16 cellular contexts compared by ENCODE assay signal in the genomic region with DNA sequence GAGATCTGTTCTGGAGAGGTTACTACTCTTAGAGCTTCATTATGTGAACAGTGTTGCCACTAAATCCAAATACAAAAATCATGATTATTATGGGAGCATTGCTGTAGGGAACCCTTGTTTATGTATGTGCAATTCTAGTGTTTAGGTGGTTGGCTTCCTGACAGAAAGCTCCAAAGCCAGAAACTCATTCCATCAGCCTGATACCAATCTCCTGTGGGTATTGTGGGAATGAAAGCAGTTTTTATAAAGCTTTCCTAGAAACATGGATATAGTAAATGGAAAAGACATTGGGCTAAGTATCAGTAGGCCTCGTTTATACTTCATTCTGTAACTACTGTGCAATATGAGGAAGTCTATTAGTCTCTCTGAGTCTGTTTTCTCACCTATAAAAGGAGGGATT. TPM values are rescaled to one million over a fixed set of nuclear protein-coding genes. Genes with fewer than 3 reads are reported as not detected.
A peak's percentile ranks its signal among the peaks of the same experiment; 100 is the strongest.
DNase-seq lines count a peak whose midpoint lies in the region; ATAC-seq and TF ChIP-seq lines count a peak whose summit lies in the region.
"Had no signal": no experiment of that assay in that cellular context is flagged by ENCODE, and none has a peak within 500 bp of the region (broad histone marks: within the 10 kb centered on the region; RNA-seq: fewer than 3 reads in every experiment).

No MANE protein-coding gene starts in this region.

- H3K9me3 ChIP-seq in SK-N-MC (ENCODE audit: low read depth, low read length) = no peaks in the 10 kb centered on the region
- H3K9me3 ChIP-seq: A549, BE2C had no signal

- H3K27ac Mint-ChIP-seq in glutamatergic neuron (ENCODE audit: unreplicated experiment) = no peak overlapping the region
- H3K27ac Mint-ChIP-seq: CD4-positive, alpha-beta memory T cell; HFFc6 had no signal

- peaks cover 3% of the 10 kb centered on the region; the same call in 1 of the 2 replicates for H3K36me3 ChIP-seq in SK-N-MC (ENCODE audit: insufficient read depth, low read length)
- H3K36me3 ChIP-seq: BE2C had no signal

- POLR2A ChIA-PET in RWPE1 (lab: Yijun Ruan, JAX; ENCODE audit: low non-redundant PET) = no interaction called here

- DNase-seq in SK-N-MC (ENCODE audit: low read depth, low spot score) = no peak
- DNase-seq in coronary artery (ENCODE audit: low spot score) = no peak
- DNase-seq in glutamatergic neuron = no peak
- no peak for DNase-seq in stimulated activated CD4-positive, alpha-beta T cell treated with anti-CD3 and anti-CD28 coated beads, Interleukin-2, amount 100 ng/mL, for 24 hours
- DNase-seq in RWPE1 (ENCODE audit: low spot score) = no peak
- no peak for DNase-seq in activated CD4-positive, alpha-beta T cell treated with anti-CD3 and anti-CD28 coated beads, Interleukin-2, amount 50 U/mL, for 4 hours
- DNase-seq: BE2C; CD4-positive, alpha-beta memory T cell; DMS79; EL; GOT3; HCEC 1CT; HFFc6 had no signal

- peaks cover 4% of the 10 kb centered on the region for H3K9me3 Mint-ChIP-seq in glutamatergic neuron (ENCODE audit: unreplicated experiment)
- H3K9me3 Mint-ChIP-seq: CD4-positive, alpha-beta memory T cell had no signal

- CTCF ChIA-PET in RWPE1 (lab: Yijun Ruan, JAX) = interaction anchor here (0.6 to 0.7 kb wide), 2 partner anchors 153 to 163 kb away, joined by 4 read pairs; no protein-coding TSS in a partner anchor

- TF ChIP-seq CTCF in coronary artery (IDR thresholded peaks at IDR 0.05) (no peak), glutamatergic neuron (IDR thresholded peaks at IDR 0.05; ENCODE audit: partially characterized antibody, unreplicated experiment) (no peak), RWPE1 (conservative IDR thresholded peaks at IDR 0.05; ENCODE audit: low read depth) (no peak)

- H3K27me3 Mint-ChIP-seq in glutamatergic neuron (ENCODE audit: unreplicated experiment) = peaks cover 5% of the 10 kb centered on the region

- H3K4me3 Mint-ChIP-seq in glutamatergic neuron (ENCODE audit: unreplicated experiment) = peak overlapping the region; percentile 30
- H3K4me3 Mint-ChIP-seq: CD4-positive, alpha-beta memory T cell; HFFc6 had no signal

- 0 out of 2 replicates have a peak overlapping the region, but pooled peaks have one; percentile 9 for H3K27ac ChIP-seq in SK-N-MC
- H3K27ac ChIP-seq in coronary artery = peak overlapping the region; percentile 13 to 33
- H3K27ac ChIP-seq in RWPE1 = no peak overlapping the region
- H3K27ac ChIP-seq: A549, C4-2B had no signal

- H3K9ac ChIP-seq in SK-N-MC (ENCODE audit: insufficient read length) = no peak overlapping the region

- no peak for ATAC-seq in HG03045 (IDR thresholded peaks at IDR 0.05; ENCODE audit: unreplicated experiment)
- ATAC-seq: A549 had no signal

- peaks cover 53% of the 10 kb centered on the region for H3K4me1 Mint-ChIP-seq in glutamatergic neuron (ENCODE audit: low read depth, unreplicated experiment)

- H3K36me3 Mint-ChIP-seq in glutamatergic neuron (ENCODE audit: unreplicated experiment) = no peaks in the 10 kb centered on the region
- H3K36me3 Mint-ChIP-seq: CD4-positive, alpha-beta memory T cell had no signal

- H3K4me3 ChIP-seq in SK-N-MC = no peak overlapping the region
- H3K4me3 ChIP-seq in coronary artery = no peak overlapping the region
- H3K4me3 ChIP-seq: A549 had no signal

RNA-seq across cellular contexts. Expression of gene SDK1, which starts 6.4 kb away (rescaled TPM):
- 225 TPM for total RNA-seq in glutamatergic neuron (ENCODE audit: unreplicated experiment)
- total RNA-seq: HFFc6 had no signal
